Comparison of ENCODE assay signal across 9 cellular contexts in the genomic region with DNA sequence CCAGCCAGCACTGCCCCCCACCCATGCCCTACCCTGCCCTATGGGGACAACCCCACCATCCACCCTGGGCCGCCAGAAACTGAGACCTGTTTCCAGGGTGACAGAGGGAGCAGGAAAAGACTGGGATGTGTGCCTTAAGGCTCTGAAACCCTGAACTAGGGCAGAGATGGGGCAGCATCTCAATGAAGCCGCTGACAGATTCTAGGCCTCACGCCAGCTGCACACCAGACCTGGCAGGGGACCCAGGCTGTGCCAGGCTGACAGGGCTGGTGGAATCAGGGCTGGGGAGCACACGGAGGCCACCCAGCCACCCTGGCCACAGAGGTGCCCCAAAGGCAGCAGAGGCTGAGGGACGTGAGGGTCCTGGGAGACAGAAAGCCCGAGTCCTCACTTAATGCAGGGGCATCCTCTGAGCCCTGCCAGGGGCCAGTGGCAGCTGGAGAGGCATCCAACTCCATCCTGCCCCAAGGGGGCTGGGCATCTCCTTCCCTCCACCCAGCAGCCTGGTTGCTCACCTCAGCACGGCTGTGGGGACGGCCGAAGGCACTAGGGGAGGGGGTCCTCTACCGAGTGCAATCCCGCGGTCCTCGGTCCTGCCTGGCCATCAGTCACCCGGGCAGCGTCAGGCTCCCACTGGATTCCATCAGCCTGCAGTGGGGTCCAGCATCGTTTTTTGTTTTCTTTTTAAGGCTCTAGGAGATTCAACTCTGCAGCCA.
DNase-seq lines count a peak whose midpoint lies in the region; ATAC-seq and TF ChIP-seq lines count a peak whose summit lies in the region.
"Had no signal": no experiment of that assay in that cellular context is flagged by ENCODE, and none has a peak within 500 bp of the region (broad histone marks: within the 10 kb centered on the region; RNA-seq: fewer than 3 reads in every experiment).

No MANE protein-coding gene starts in this region.

- H3K4me1 ChIP-seq in RWPE2 (ENCODE audit: insufficient read depth, poor library complexity, severe bottlenecking) = peaks cover 16% of the 10 kb centered on the region
- peaks cover 0 to 23% (median 14%) of the 10 kb centered on the region in 4 donors for H3K4me1 ChIP-seq in sigmoid colon

- H3K36me3 Mint-ChIP-seq in T-helper 17 cell (ENCODE audit: low read depth) = no peaks in the 10 kb centered on the region

- TF ChIP-seq EP300 in sigmoid colon (IDR thresholded peaks at IDR 0.05) = no peak

- TF ChIP-seq CTCF in RWPE2 (IDR thresholded peaks at IDR 0.05; ENCODE audit: poor library complexity, severe bottlenecking) = no peak
- TF ChIP-seq CTCF in sigmoid colon (IDR thresholded peaks at IDR 0.05) = no peak

- H3K9me3 ChIP-seq in MG63 (peaks cover 5% of the 10 kb centered on the region), RWPE2 (ENCODE audit: severe bottlenecking) (peaks cover 8% of the 10 kb centered on the region), sigmoid colon (no peaks in the 10 kb centered on the region), T-helper 17 cell (ENCODE audit: control insufficient read depth, low read length, poor library complexity, severe bottlenecking) (no peaks in the 10 kb centered on the region)

- peaks cover 24% of the 10 kb centered on the region for H3K4me1 Mint-ChIP-seq in T-helper 17 cell

- DNase-seq in MG63 (peak; percentile 63), RWPE2 (ENCODE audit: low spot score) (no peak), hippocampal formation (lab: John Stamatoyannopoulos, UW) (peak; percentile 77 to 88), sigmoid colon (peak; percentile 78), T-helper 17 cell (no peak)
- DNase-seq: activated CD8-positive, alpha-beta memory T cell treated with anti-CD3 and anti-CD28 coated beads, Interleukin-2, amount 50 U/mL, for 4 hours had no signal

- H3K36me3 ChIP-seq in MG63 (no peaks in the 10 kb centered on the region), RWPE2 (ENCODE audit: low read depth) (no peaks in the 10 kb centered on the region), sigmoid colon (no peaks in the 10 kb centered on the region)
- H3K36me3 ChIP-seq: cardiac muscle cell had no signal

- no peaks in the 10 kb centered on the region for H3K27me3 Mint-ChIP-seq in T-helper 17 cell

- no peak for TF ChIP-seq POLR2A in sigmoid colon (IDR thresholded peaks at IDR 0.05)

- H3K4me3 ChIP-seq in MG63 (no peak overlapping the region), RWPE2 (ENCODE audit: severe bottlenecking) (no peak overlapping the region), sigmoid colon (no peak overlapping the region)
- H3K4me3 ChIP-seq: cardiac muscle cell had no signal

- WGBS in sigmoid colon, 2 donors = 84 to 92% methylated on average over 16 of the region's 16 CpGs

- no peak overlapping the region for H3K4me3 Mint-ChIP-seq in T-helper 17 cell

- H3K27me3 ChIP-seq in MG63 (no peaks in the 10 kb centered on the region), RWPE2 (ENCODE audit: insufficient read depth, poor library complexity, severe bottlenecking) (no peaks in the 10 kb centered on the region), sigmoid colon (no peaks in the 10 kb centered on the region)
- H3K27me3 ChIP-seq: cardiac muscle cell had no signal

- H3K27ac Mint-ChIP-seq in T-helper 17 cell = no peak overlapping the region

- peak overlapping the region; percentile 45 for H3K27ac ChIP-seq in RWPE2 (ENCODE audit: poor library complexity, severe bottlenecking)
- no peak overlapping the region for H3K27ac ChIP-seq in sigmoid colon
- H3K27ac ChIP-seq: cardiac muscle cell had no signal

- intact Hi-C loops in sigmoid colon (cut with DNase I) = no loop called here

- ATAC-seq in RWPE2 (ENCODE audit: low read depth) = peak; percentile 36; the same call in 2 of the 3 replicates
- no peak for ATAC-seq in T-helper 17 cell
- ATAC-seq in GM21576 (IDR thresholded peaks at IDR 0.05; ENCODE audit: unreplicated experiment) = no peak
- ATAC-seq in GM19397 (IDR thresholded peaks at IDR 0.05; ENCODE audit: unreplicated experiment) = no peak

Comparison
In these comparisons a context has a peak if more than half of its experiments do, and no peak if none do; other contexts are left out.
1. DNase-seq: peak in MG63 (single experiment), hippocampal formation (2 of 2) and sigmoid colon (single experiment); none in RWPE2 (single experiment) and T-helper 17 cell (0 of 3).